12 cellular contexts compared by ENCODE assay signal in the genomic region with DNA sequence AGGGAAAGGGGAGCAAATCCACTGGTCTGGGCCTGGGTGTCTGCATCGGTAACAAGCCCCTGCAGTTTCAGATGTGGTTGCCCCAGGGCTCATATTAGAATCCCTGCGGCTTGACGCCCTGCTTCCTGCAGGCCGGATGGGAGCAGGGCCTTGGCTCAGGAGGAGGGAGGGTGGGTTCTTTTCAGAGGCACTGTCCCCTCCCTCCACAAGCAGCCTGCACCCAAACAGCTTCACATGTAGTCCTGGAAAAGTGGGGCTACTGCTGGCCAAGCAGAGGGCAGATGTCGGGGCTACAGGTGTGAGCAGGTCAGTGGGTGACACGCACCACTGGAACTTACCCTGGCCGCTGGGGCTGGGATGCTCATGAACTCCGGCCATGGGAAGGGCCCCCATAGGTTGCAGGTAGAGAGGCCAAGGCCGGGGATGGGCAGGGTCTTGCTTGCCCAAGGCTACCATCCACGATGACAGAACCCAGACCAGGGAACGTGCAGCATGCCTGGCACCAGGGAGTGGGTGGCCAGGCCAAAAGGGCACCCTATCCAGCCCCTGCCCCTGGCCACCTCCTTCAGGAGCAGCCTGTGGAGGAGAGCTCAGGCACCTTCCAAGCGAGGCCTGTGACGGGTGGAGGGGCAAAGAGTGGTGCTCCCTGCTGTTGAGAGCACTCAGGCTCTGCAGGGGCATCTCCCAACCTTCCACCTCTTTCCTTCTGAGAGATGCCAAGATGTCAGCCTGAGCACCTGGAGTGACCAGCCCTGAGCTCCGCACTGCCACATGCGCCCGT. TPM values are rescaled to one million over a fixed set of nuclear protein-coding genes. Genes with fewer than 3 reads are reported as not detected.
DNase-seq lines count a peak whose midpoint lies in the region; ATAC-seq and TF ChIP-seq lines count a peak whose summit lies in the region.
"Had no signal": no experiment of that assay in that cellular context is flagged by ENCODE, and none has a peak within 500 bp of the region (broad histone marks: within the 10 kb centered on the region; RNA-seq: fewer than 3 reads in every experiment).

No MANE protein-coding gene starts in this region.

- TF ChIP-seq CTCF in chondrocyte (IDR thresholded peaks at IDR 0.05) = no peak
- TF ChIP-seq CTCF in GM10248 (IDR thresholded peaks at IDR 0.05; ENCODE audit: control extremely low read depth, extremely low read depth, low read depth, missing control alignments) = no peak

- no peaks in the 10 kb centered on the region for H3K27me3 Mint-ChIP-seq in T-helper 1 cell treated with Interleukin-12 subunit alpha and Interleukin-12 subunit beta and Interleukin-4 antibody, amounts not matched to agents 30 μg/mL and 1 μg/mL, for 36 hours (ENCODE audit: low read depth)
- H3K27me3 Mint-ChIP-seq in stimulated activated naive CD8-positive, alpha-beta T cell treated with anti-CD3 and anti-CD28 coated beads, Interleukin-15, amount 100 ng/mL, for 72 hours = peaks cover 7% of the 10 kb centered on the region
- no peaks in the 10 kb centered on the region for H3K27me3 Mint-ChIP-seq in chondrocyte (ENCODE audit: low read depth)
- no peaks in the 10 kb centered on the region for H3K27me3 Mint-ChIP-seq in stimulated activated naive B cell treated with anti-CD40 and anti-IgM and Interleukin-4, amounts not matched to agents 10 μg/mL and 1 μg/mL and 100 μg/mL, for 72 hours
- H3K27me3 Mint-ChIP-seq: stimulated activated naive CD8-positive, alpha-beta T cell treated with anti-CD3 and anti-CD28 coated beads, Interleukin-15, Interleukin-2, amounts not matched to agents 100 ng/mL and 50 ng/mL, for 24 hours had no signal

- POLR2A ChIA-PET in GM10248 (lab: Yijun Ruan, JAX) = interaction anchor here (1.2 kb wide), 2 partner anchors 14 to 15 kb away, joined by 3 to 5 read pairs; no protein-coding TSS in a partner anchor

- CTCF ChIA-PET in GM10248 (lab: Yijun Ruan, JAX) = interaction anchor here (0.8 to 5.7 kb wide), 36 partner anchors 9 to 531 kb away, joined by 3 to 80 read pairs (median 4); a partner anchor contains a TSS

- H3K9me3 Mint-ChIP-seq in T-helper 1 cell treated with Interleukin-12 subunit alpha and Interleukin-12 subunit beta and Interleukin-4 antibody, amounts not matched to agents 30 μg/mL and 1 μg/mL, for 36 hours = no peaks in the 10 kb centered on the region
- peaks cover 0 to 8% of the 10 kb centered on the region in 2 donors for H3K9me3 Mint-ChIP-seq in stimulated activated naive CD8-positive, alpha-beta T cell treated with anti-CD3 and anti-CD28 coated beads, Interleukin-15, amount 100 ng/mL, for 72 hours
- H3K9me3 Mint-ChIP-seq in chondrocyte (ENCODE audit: low read depth) = no peaks in the 10 kb centered on the region
- peaks cover 3 to 7% of the 10 kb centered on the region in 2 donors for H3K9me3 Mint-ChIP-seq in stimulated activated naive B cell treated with anti-CD40 and anti-IgM and Interleukin-4, amounts not matched to agents 10 μg/mL and 1 μg/mL and 100 μg/mL, for 72 hours
- H3K9me3 Mint-ChIP-seq: stimulated activated naive CD8-positive, alpha-beta T cell treated with anti-CD3 and anti-CD28 coated beads, Interleukin-15, Interleukin-2, amounts not matched to agents 100 ng/mL and 50 ng/mL, for 24 hours had no signal

- peaks cover 11% of the 10 kb centered on the region for H3K36me3 Mint-ChIP-seq in T-helper 1 cell treated with Interleukin-12 subunit alpha and Interleukin-12 subunit beta and Interleukin-4 antibody, amounts not matched to agents 30 μg/mL and 1 μg/mL, for 36 hours (ENCODE audit: low read depth)
- peaks cover 2% of the 10 kb centered on the region for H3K36me3 Mint-ChIP-seq in chondrocyte (ENCODE audit: low read depth)
- peaks cover 34 to 36% of the 10 kb centered on the region in 2 donors for H3K36me3 Mint-ChIP-seq in stimulated activated naive B cell treated with anti-CD40 and anti-IgM and Interleukin-4, amounts not matched to agents 10 μg/mL and 1 μg/mL and 100 μg/mL, for 72 hours

- peak overlapping the region; percentile 26 for H3K27ac Mint-ChIP-seq in T-helper 1 cell treated with Interleukin-12 subunit alpha and Interleukin-12 subunit beta and Interleukin-4 antibody, amounts not matched to agents 30 μg/mL and 1 μg/mL, for 36 hours
- H3K27ac Mint-ChIP-seq in stimulated activated naive CD8-positive, alpha-beta T cell treated with anti-CD3 and anti-CD28 coated beads, Interleukin-15, amount 100 ng/mL, for 72 hours = peak overlapping the region in 1 of 2 donors; percentile 13
- H3K27ac Mint-ChIP-seq in chondrocyte (ENCODE audit: unreplicated experiment) = no peak overlapping the region
- H3K27ac Mint-ChIP-seq in stimulated activated naive B cell treated with anti-CD40 and anti-IgM and Interleukin-4, amounts not matched to agents 10 μg/mL and 1 μg/mL and 100 μg/mL, for 72 hours = peak overlapping the region; percentile 92
- H3K27ac Mint-ChIP-seq: stimulated activated naive CD8-positive, alpha-beta T cell treated with anti-CD3 and anti-CD28 coated beads, Interleukin-15, Interleukin-2, amounts not matched to agents 100 ng/mL and 50 ng/mL, for 24 hours had no signal

- peak overlapping the region; percentile 14 for H3K4me3 Mint-ChIP-seq in T-helper 1 cell treated with Interleukin-12 subunit alpha and Interleukin-12 subunit beta and Interleukin-4 antibody, amounts not matched to agents 30 μg/mL and 1 μg/mL, for 36 hours
- peak overlapping the region in 1 of 2 donors; percentile 50 for H3K4me3 Mint-ChIP-seq in stimulated activated naive CD8-positive, alpha-beta T cell treated with anti-CD3 and anti-CD28 coated beads, Interleukin-15, amount 100 ng/mL, for 72 hours
- H3K4me3 Mint-ChIP-seq in chondrocyte (ENCODE audit: unreplicated experiment) = no peak overlapping the region
- peak overlapping the region; percentile 46 to 60 for H3K4me3 Mint-ChIP-seq in stimulated activated naive B cell treated with anti-CD40 and anti-IgM and Interleukin-4, amounts not matched to agents 10 μg/mL and 1 μg/mL and 100 μg/mL, for 72 hours
- H3K4me3 Mint-ChIP-seq: stimulated activated naive CD8-positive, alpha-beta T cell treated with anti-CD3 and anti-CD28 coated beads, Interleukin-15, Interleukin-2, amounts not matched to agents 100 ng/mL and 50 ng/mL, for 24 hours had no signal

- H3K4me1 Mint-ChIP-seq in T-helper 1 cell treated with Interleukin-12 subunit alpha and Interleukin-12 subunit beta and Interleukin-4 antibody, amounts not matched to agents 30 μg/mL and 1 μg/mL, for 36 hours (ENCODE audit: low read depth) = peaks cover 17% of the 10 kb centered on the region
- H3K4me1 Mint-ChIP-seq in stimulated activated naive CD8-positive, alpha-beta T cell treated with anti-CD3 and anti-CD28 coated beads, Interleukin-15, amount 100 ng/mL, for 72 hours = peaks cover 36% of the 10 kb centered on the region
- peaks cover 8% of the 10 kb centered on the region for H3K4me1 Mint-ChIP-seq in chondrocyte (ENCODE audit: low read depth)
- peaks cover 37 to 42% of the 10 kb centered on the region in 2 donors for H3K4me1 Mint-ChIP-seq in stimulated activated naive B cell treated with anti-CD40 and anti-IgM and Interleukin-4, amounts not matched to agents 10 μg/mL and 1 μg/mL and 100 μg/mL, for 72 hours

- peak; percentile 2 for ATAC-seq in stimulated activated naive CD8-positive, alpha-beta T cell treated with anti-CD3 and anti-CD28 coated beads, Interleukin-15, amount 100 ng/mL, for 72 hours
- no peak for ATAC-seq in stimulated activated naive CD8-positive, alpha-beta T cell treated with anti-CD3 and anti-CD28 coated beads, Interleukin-15, Interleukin-2, amounts not matched to agents 100 U/mL and 50 U/mL, for 24 hours
- ATAC-seq in stimulated activated naive B cell treated with anti-CD40 and anti-IgM and Interleukin-4, amounts not matched to agents 10 μg/mL and 1 μg/mL and 100 μg/mL, for 72 hours (replicated peaks) = peak; percentile 2 to 4

- DNase-seq in T-helper 1 cell (no peak), chondrocyte (ENCODE audit: low spot score) (peak; percentile 77), NCI-H82 (lab: John Stamatoyannopoulos, UW) (no peak), GM10248 (ENCODE audit: extremely low spot score) (no peak)
- DNase-seq in stimulated activated naive CD8-positive, alpha-beta T cell treated with anti-CD3 and anti-CD28 coated beads, Interleukin-15, amount 100 ng/mL, for 72 hours = peak in 1 of 2 donors; percentile 45
- DNase-seq in stimulated activated naive CD8-positive, alpha-beta T cell treated with anti-CD3 and anti-CD28 coated beads, Interleukin-15, Interleukin-2, amounts not matched to agents 100 U/mL and 50 U/mL, for 24 hours = no peak
- DNase-seq in stimulated activated naive B cell treated with anti-CD40 and anti-IgM and Interleukin-4, amounts not matched to agents 10 μg/mL and 1 μg/mL and 100 μg/mL, for 72 hours = no peak
- DNase-seq: 8988T, DMS79, NCI-H1092 had no signal

RNA-seq across cellular contexts. Expression of a gene that starts 16.8 kb away (rescaled TPM):
- 7.5 to 14.4 TPM (median 12.9 TPM) in 3 replicates for total RNA-seq in chondrocyte

RNA-seq across cellular contexts. Expression of a gene that starts 48.2 kb away (rescaled TPM):
- total RNA-seq in chondrocyte = not detected in 3 replicates
